ENCODE assay signal across 8 cellular contexts in genomic region chr10:114874827-114875541, GRCh38.
DNase-seq lines count a peak whose midpoint lies in the region; ATAC-seq and TF ChIP-seq lines count a peak whose summit lies in the region.

No MANE protein-coding gene starts in this region.

- no peaks in the 10 kb centered on the region for H3K27me3 ChIP-seq in WERI-Rb-1 (ENCODE audit: insufficient read depth, low read depth, severe bottlenecking)

- no peak overlapping the region for H3K27ac ChIP-seq in WERI-Rb-1

- H3K36me3 ChIP-seq in WERI-Rb-1: no peaks in the 10 kb centered on the region

- DNase-seq in GF-D8 (lab: John Stamatoyannopoulos, UW): peak; percentile 16
- peak; percentile 42 for DNase-seq in WERI-Rb-1
- DNase-seq in left kidney (ENCODE audit: low read depth, low spot score): peak; percentile 75
- DNase-seq in cortex of kidney (lab: John Stamatoyannopoulos, UW): no peak
- no peak for DNase-seq in NCI-H146 (lab: John Stamatoyannopoulos, UW)
- no peak for DNase-seq in activated CD4-positive, alpha-beta T cell treated with anti-CD3 and anti-CD28 coated beads, Interleukin-2, amount 50 U/mL, for 1 hour

- no peak overlapping the region for H3K4me3 ChIP-seq in WERI-Rb-1 (ENCODE audit: low read depth, low read length)

- H3K9me3 ChIP-seq in WERI-Rb-1 (ENCODE audit: severe bottlenecking): no peaks in the 10 kb centered on the region

- ATAC-seq in GM21576 (IDR thresholded peaks at IDR 0.05; ENCODE audit: unreplicated experiment) (peak; percentile 43), GM18520 (IDR thresholded peaks at IDR 0.05; ENCODE audit: unreplicated experiment) (no peak)

- TF ChIP-seq CTCF in WERI-Rb-1 (IDR thresholded peaks at IDR 0.05; ENCODE audit: low read depth, low read length): no peak

Comparison
In these comparisons a context has a peak if more than half of its experiments do, and no peak if none do; other contexts are left out.
1. DNase-seq: peak in GF-D8 (single experiment), WERI-Rb-1 (single experiment) and left kidney (single experiment); none in cortex of kidney (single experiment), NCI-H146 (single experiment) and activated CD4-positive, alpha-beta T cell treated with anti-CD3 and anti-CD28 coated beads, Interleukin-2, amount 50 U/mL, for 1 hour (single experiment).